Comparison of ENCODE assay signal across 23 cellular contexts in the genomic region with DNA sequence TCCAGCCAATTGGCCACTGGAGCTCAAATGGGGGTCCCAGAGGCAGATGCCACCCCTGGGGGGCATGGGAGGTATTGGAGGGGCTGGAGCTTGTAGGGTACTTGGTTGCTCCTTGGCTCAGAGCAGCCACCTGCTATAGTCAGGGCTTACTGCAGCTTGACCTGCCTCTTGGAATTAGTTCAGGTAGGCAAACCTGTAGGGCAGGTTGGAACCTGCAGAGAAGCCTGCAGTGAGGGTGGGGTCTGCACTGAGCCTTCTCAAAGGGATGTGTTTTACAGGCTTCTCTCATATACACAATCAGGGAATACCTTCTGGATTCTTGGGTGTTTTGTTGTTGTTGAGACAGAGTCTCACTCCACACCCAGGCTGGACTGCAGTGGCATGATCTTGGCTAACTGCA.
DNase-seq lines count a peak whose midpoint lies in the region; ATAC-seq and TF ChIP-seq lines count a peak whose summit lies in the region.
"Had no signal": no experiment of that assay in that cellular context is flagged by ENCODE, and none has a peak within 500 bp of the region (broad histone marks: within the 10 kb centered on the region; RNA-seq: fewer than 3 reads in every experiment).

No MANE protein-coding gene starts in this region.

- no peaks in the 10 kb centered on the region for H3F3A ChIP-seq in neural progenitor cell (ENCODE audit: low read depth)

- H3K4me3 ChIP-seq in lower lobe of right lung (no peak overlapping the region), neural progenitor cell (no peak overlapping the region)
- H3K4me3 ChIP-seq: coronary artery, K562, transverse colon had no signal

- no peak overlapping the region for H2AFZ ChIP-seq in neural progenitor cell (replicated peaks)
- H2AFZ ChIP-seq: parathyroid adenoma had no signal

- no peaks in the 10 kb centered on the region for H3K9me3 ChIP-seq in lower lobe of right lung
- H3K9me3 ChIP-seq in neural progenitor cell (ENCODE audit: low read depth), result no peaks in the 10 kb centered on the region
- H3K9me3 ChIP-seq: transverse colon had no signal

- no peak overlapping the region for H3K9ac ChIP-seq in neural progenitor cell
- H3K9ac ChIP-seq: parathyroid adenoma had no signal

- TF ChIP-seq CTCF in VCaP (conservative IDR thresholded peaks at IDR 0.05), result no peak
- TF ChIP-seq CTCF in lower lobe of right lung (IDR thresholded peaks at IDR 0.05), result no peak
- no peak for TF ChIP-seq CTCF in neural progenitor cell (IDR thresholded peaks at IDR 0.05)

- no peaks in the 10 kb centered on the region for H4K20me1 ChIP-seq in neural progenitor cell (ENCODE audit: low read depth)

- H3K4me1 ChIP-seq in lower lobe of right lung, result no peaks in the 10 kb centered on the region
- H3K4me1 ChIP-seq in neural progenitor cell, result no peaks in the 10 kb centered on the region
- H3K4me1 ChIP-seq: parathyroid adenoma, transverse colon had no signal

- H3K4me1 Mint-ChIP-seq in neural progenitor cell, result no peaks in the 10 kb centered on the region
- H3K4me1 Mint-ChIP-seq: brain, memory B cell, naive B cell had no signal

- H3K27ac ChIP-seq in VCaP (peak overlapping the region; percentile 93), lower lobe of right lung (no peak overlapping the region), neural progenitor cell (no peak overlapping the region)
- H3K27ac ChIP-seq: coronary artery, parathyroid adenoma, transverse colon had no signal

- no peaks in the 10 kb centered on the region for H3K9me3 Mint-ChIP-seq in neural progenitor cell
- H3K9me3 Mint-ChIP-seq: memory B cell had no signal

- no peaks in the 10 kb centered on the region for H3K36me3 Mint-ChIP-seq in neural progenitor cell
- H3K36me3 Mint-ChIP-seq: memory B cell had no signal

- H3K36me3 ChIP-seq in lower lobe of right lung, result no peaks in the 10 kb centered on the region
- no peaks in the 10 kb centered on the region for H3K36me3 ChIP-seq in neural progenitor cell
- H3K36me3 ChIP-seq: transverse colon had no signal

- peaks cover 12% of the 10 kb centered on the region for H3K27me3 Mint-ChIP-seq in neural progenitor cell (ENCODE audit: insufficient read depth, low read depth)

- H3K27me3 ChIP-seq in lower lobe of right lung (ENCODE audit: low read depth), result no peaks in the 10 kb centered on the region
- no peaks in the 10 kb centered on the region for H3K27me3 ChIP-seq in neural progenitor cell
- H3K27me3 ChIP-seq: transverse colon had no signal

- no peak overlapping the region for H3K4me2 ChIP-seq in neural progenitor cell

- no peaks in the 10 kb centered on the region for H3K79me2 ChIP-seq in neural progenitor cell (ENCODE audit: low read depth)
- H3K79me2 ChIP-seq: parathyroid adenoma had no signal

- no peak overlapping the region for H3K27ac Mint-ChIP-seq in neural progenitor cell
- H3K27ac Mint-ChIP-seq: brain, memory B cell had no signal

- intact Hi-C loops in lower lobe of right lung (cut with DNase I), result no loop called here

- H3K4me3 Mint-ChIP-seq in neural progenitor cell, result no peak overlapping the region
- H3K4me3 Mint-ChIP-seq: brain, memory B cell, naive B cell had no signal

- DNase-seq in DMS53 (lab: John Stamatoyannopoulos, UW), result peak; percentile 30
- no peak for DNase-seq in DMS53 treated with DMSO at 0.1 percent for 48 hours (lab: John Stamatoyannopoulos, UW; ENCODE audit: unreplicated experiment)
- peak; percentile 93 for DNase-seq in HPDE6-E6E7 (ENCODE audit: extremely low spot score)
- no peak for DNase-seq in lower lobe of right lung
- DNase-seq in neural progenitor cell (ENCODE audit: low spot score), result no peak
- DNase-seq in stimulated activated CD4-positive, alpha-beta T cell treated with anti-CD3 and anti-CD28 coated beads, Interleukin-12 subunit alpha, Interleukin-12 subunit beta, amount 100 ng/mL, for 4 hours, result no peak
- DNase-seq: 8988T; activated CD4-positive, alpha-beta T cell treated with anti-CD3 and anti-CD28 coated beads for 4 hours; kidney; MV-4-11; naive B cell; NCI-H2107; NK-92 treated with Interleukin-12 subunit alpha and Interleukin-12 subunit beta, amount 100 ng/mL, for 24 hours; stimulated activated CD4-positive, alpha-beta T cell treated with anti-CD3 and anti-CD28 coated beads, Interleukin-1b, Interleukin-23, amount 100 ng/mL, for 48 hours; stimulated activated naive CD4-positive, alpha-beta T cell; transverse colon had no signal

- peak; percentile 21 to 25 for ATAC-seq in lower lobe of right lung
- ATAC-seq in GM19452 (IDR thresholded peaks at IDR 0.05; ENCODE audit: unreplicated experiment), result no peak
- ATAC-seq: K562 had no signal

Comparison
In these comparisons a context has a peak if more than half of its experiments do, and no peak if none do; other contexts are left out.
1. DNase-seq: peak in DMS53 (single experiment) and HPDE6-E6E7 (single experiment); none in DMS53 treated with DMSO at 0.1 percent for 48 hours (single experiment), lower lobe of right lung (single experiment), neural progenitor cell (single experiment) and stimulated activated CD4-positive, alpha-beta T cell treated with anti-CD3 and anti-CD28 coated beads, Interleukin-12 subunit alpha, Interleukin-12 subunit beta, amount 100 ng/mL, for 4 hours (single experiment).